In genomic region chr17:39621523-39622379, GRCh38 we compare ENCODE assay signal across 8 cellular contexts. TPM values are rescaled to one million over a fixed set of nuclear protein-coding genes. Genes with fewer than 3 reads are reported as not detected.
DNase-seq lines count a peak whose midpoint lies in the region; ATAC-seq and TF ChIP-seq lines count a peak whose summit lies in the region.

No MANE protein-coding gene starts in this region.

- H3K36me3 ChIP-seq in mammary epithelial cell (ENCODE audit: insufficient read depth, low read length) (no peaks in the 10 kb centered on the region), kidney epithelial cell (ENCODE audit: control insufficient read depth, insufficient read depth, low read length) (no peaks in the 10 kb centered on the region)

- H3K27me3 ChIP-seq in mammary epithelial cell (ENCODE audit: insufficient read depth, low read length), result peaks cover 2% of the 10 kb centered on the region
- peaks cover 61% of the 10 kb centered on the region for H3K27me3 ChIP-seq in kidney epithelial cell (ENCODE audit: control insufficient read depth, insufficient read depth, low read length)

- H3K27ac ChIP-seq in mammary epithelial cell (ENCODE audit: insufficient read depth, low read depth, low read length), result no peak overlapping the region

- peak; percentile 66 for ATAC-seq in HG02885 (IDR thresholded peaks at IDR 0.05; ENCODE audit: poor library complexity, unreplicated experiment)
- no peak for ATAC-seq in HG03521 (IDR thresholded peaks at IDR 0.05; ENCODE audit: unreplicated experiment)

- H3K4me2 ChIP-seq in mammary epithelial cell (ENCODE audit: insufficient read depth, low read depth, low read length), result no peak overlapping the region

- no peaks in the 10 kb centered on the region for H3K79me2 ChIP-seq in mammary epithelial cell (ENCODE audit: insufficient read depth, low read length)

- H3K4me3 ChIP-seq in mammary epithelial cell (replicated peaks in 1 of 3; ENCODE audit: insufficient read depth in 1 of 3, low read depth in 2 of 3, low read length in 3 of 3), result no peak overlapping the region
- H3K4me3 ChIP-seq in kidney epithelial cell (ENCODE audit: low read depth, low read length), result no peak overlapping the region

- intact Hi-C loops in mammary epithelial cell (cut with micrococcal nuclease), result loop anchor here (1.0 to 2.0 kb wide), 3 partner anchors 133 to 414 kb away; partner anchors contain the start of gene PSMD3

- H3K9me3 ChIP-seq in mammary epithelial cell (replicated peaks; ENCODE audit: insufficient read depth, low read length), result no peaks in the 10 kb centered on the region

- H2AFZ ChIP-seq in mammary epithelial cell (ENCODE audit: low read depth, low read length), result no peak overlapping the region

- H3K4me1 ChIP-seq in mammary epithelial cell (ENCODE audit: insufficient read depth, low read length), result peaks cover 18% of the 10 kb centered on the region

- WGBS in mammary epithelial cell (ENCODE audit: low coverage, missing lambda C conversion rate), result 18% methylated on average over 21 of the region's 26 CpGs

- dilution Hi-C loops in mammary epithelial cell (cut with HindIII; ENCODE audit: low sequenced_read_pairs), result no loop called here

- CTCF ChIA-PET in mammary epithelial cell (lab: Charles Lee; ENCODE audit: low non-redundant PET), result interaction anchor here (0.5 to 1.0 kb wide), 11 partner anchors 24 to 251 kb away, joined by 3 to 9 read pairs (median 4); partner anchors contain the start of gene PGAP3

- peak; percentile 100 for TF ChIP-seq CTCF in mammary epithelial cell (conservative IDR thresholded peaks at IDR 0.05 in 1 of 2, IDR thresholded peaks at IDR 0.05 in 1 of 2; ENCODE audit: extremely low read depth in 1 of 2, insufficient read depth in 1 of 2, low read depth in 1 of 2, low read length in 2 of 2)
- peak; percentile 100 for TF ChIP-seq CTCF in kidney epithelial cell (IDR thresholded peaks at IDR 0.05; ENCODE audit: insufficient read depth, low read length, poor library complexity, severe bottlenecking)

- BruUV-seq in mammary epithelial cell (replicated peaks; lab: Mats Ljungman, UMichigan), result no TSS peak

- H3K9ac ChIP-seq in mammary epithelial cell (ENCODE audit: insufficient read depth, low read length), result no peak overlapping the region

- no peaks in the 10 kb centered on the region for H4K20me1 ChIP-seq in mammary epithelial cell (ENCODE audit: insufficient read depth, low read length)

- in situ Hi-C loops in mammary epithelial cell (cut with MboI; ENCODE audit: low sequenced_read_pairs in 2 of 2), result loop anchor here (5.0 to 10.0 kb wide), 4 partner anchors 74 to 243 kb away; partner anchors contain the start of genes IKZF3 (in 1 of the 2) and ZPBP2 (in 1 of the 2)

- DNase-seq in GF-D8 (lab: John Stamatoyannopoulos, UW) (peak; percentile 22), NCI-H2227 treated with DMSO at 0.1 percent for 48 hours (lab: John Stamatoyannopoulos, UW) (peak; percentile 85), mammary epithelial cell (peak; percentile 66), kidney epithelial cell (ENCODE audit: low read depth) (no peak)
- peak; percentile 65 to 89 (median 68) for DNase-seq in activated CD4-positive, CD25-positive, alpha-beta regulatory T cell (lab: John Stamatoyannopoulos, UW)
- DNase-seq in stimulated activated CD4-positive, alpha-beta T cell treated with anti-CD3 and anti-CD28 coated beads, Interleukin-1b, Interleukin-23, amount 100 ng/mL, for 4 hours (ENCODE audit: low read depth in 2 of 2), result peak; percentile 82 to 92

RNA-seq across cellular contexts. Expression of gene PPP1R1B, which starts 5.0 kb away (rescaled TPM):
- under 1 TPM in 1 of 2 donors, not detected in 1; 0.17 TPM for total RNA-seq in mammary epithelial cell
- polyA plus RNA-seq in mammary epithelial cell, result 0.07 TPM
- polyA minus RNA-seq in mammary epithelial cell, result not detected
- total RNA-seq in kidney epithelial cell, result not detected in 2 replicates

RNA-seq across cellular contexts. Expression of gene NEUROD2, which starts 14.0 kb away (rescaled TPM):
- total RNA-seq in mammary epithelial cell (not detected), kidney epithelial cell (not detected in 2 replicates)
- polyA plus RNA-seq in mammary epithelial cell, result not detected
- polyA minus RNA-seq in mammary epithelial cell, result not detected

RNA-seq across cellular contexts. Expression of gene STARD3, which starts 15.2 kb away (rescaled TPM):
- total RNA-seq in mammary epithelial cell (10 to 100 TPM; 20.2 to 35.7 TPM), kidney epithelial cell (52.6 and 82.4 TPM in 2 replicates)
- polyA plus RNA-seq in mammary epithelial cell, result 36.7 TPM
- polyA minus RNA-seq in mammary epithelial cell, result 18.9 TPM

RNA-seq across cellular contexts. Expression of gene TCAP, which starts 43.4 kb away (rescaled TPM):
- total RNA-seq in mammary epithelial cell (under 1 TPM; 0.33 to 0.42 TPM), kidney epithelial cell (0.55 and 0.84 TPM in 2 replicates)
- 0.10 TPM for polyA plus RNA-seq in mammary epithelial cell
- not detected for polyA minus RNA-seq in mammary epithelial cell

RNA-seq across cellular contexts. Expression of gene PNMT, which starts 46.5 kb away (rescaled TPM):
- total RNA-seq in mammary epithelial cell (not detected), kidney epithelial cell (2.7 TPM in 1 of 2 replicates, not detected in the other)
- polyA plus RNA-seq in mammary epithelial cell, result not detected
- not detected for polyA minus RNA-seq in mammary epithelial cell
